ENCODE assay signal across 24 cellular contexts in genomic region chr3:44832032-44832431, GRCh38. TPM values are rescaled to one million over a fixed set of nuclear protein-coding genes. Genes with fewer than 3 reads are reported as not detected.
"Had no signal": no experiment of that assay in that cellular context is flagged by ENCODE, and none has a peak within 500 bp of the region (broad histone marks: within the 10 kb centered on the region; RNA-seq: fewer than 3 reads in every experiment).

No MANE protein-coding gene starts in this region.

- H3K4me3 ChIP-seq: MG63, SJSA1, SK-N-MC had no signal

- DNase-seq: IMR-90, Karpas-422, KG1, MG63, NCI-H1092, NCI-H1436, NCI-H187, NCI-H2029, NCI-H2081 treated with DMSO at 0.1 percent for 48 hours, NCI-H2171, NCI-H226, NCI-H446, NCI-H510A, NCI-H524 treated with DMSO at 0.1 percent for 48 hours, NCI-H69, NCI-H774, PC-3, SIG-M5 had no signal

- FAIRE-seq: HepG2 had no signal

- ATAC-seq: HepG2, Panc1, PC-3 had no signal

- H3K27ac ChIP-seq: RWPE1, SJSA1, SK-N-MC had no signal

- H3K27me3 ChIP-seq: MG63, SJSA1 had no signal

- H3K4me1 ChIP-seq: SJSA1 had no signal

RNA-seq across cellular contexts. Expression of gene TGM4, which starts 42.4 kb away (rescaled TPM):
- total RNA-seq: HT1080 had no signal
